23 cellular contexts compared by ENCODE assay signal in the genomic region with DNA sequence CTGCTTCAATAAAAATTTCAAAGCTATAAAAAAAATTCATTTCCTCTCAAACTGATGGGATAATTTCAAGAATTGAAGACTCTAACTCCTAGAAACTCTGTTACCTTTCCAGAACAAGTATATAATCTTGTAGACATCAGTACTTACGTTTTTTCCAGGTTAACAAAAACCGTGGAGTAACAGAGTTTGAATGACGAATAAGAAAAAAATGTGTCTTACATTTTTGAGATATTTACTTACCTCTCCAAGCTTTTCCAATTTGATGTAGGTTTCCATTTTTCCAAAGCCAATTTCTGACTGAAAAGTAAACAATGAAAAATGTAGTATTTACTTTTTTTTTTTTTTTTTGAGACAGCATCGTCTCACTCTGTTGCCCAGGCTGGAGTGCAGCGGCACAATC.
"Had no signal": no experiment of that assay in that cellular context is flagged by ENCODE, and none has a peak within 500 bp of the region (broad histone marks: within the 10 kb centered on the region; RNA-seq: fewer than 3 reads in every experiment).

No MANE protein-coding gene starts in this region.

- ATAC-seq: foreskin keratinocyte; gastroesophageal sphincter; heart left ventricle; left colon; left lobe of liver; left ventricle myocardium superior; lower lobe of right lung; mucosa of descending colon; naive thymus-derived CD8-positive, alpha-beta T cell had no signal

- H3K4me3 ChIP-seq: colonic mucosa, esophagus muscularis mucosa, gastroesophageal sphincter, heart left ventricle, hepatocyte, lower lobe of right lung, mucosa of descending colon had no signal

- H3K36me3 ChIP-seq: colonic mucosa had no signal

- FAIRE-seq: endothelial cell of umbilical vein, kidney had no signal

- DNase-seq: colonic mucosa; cortex of kidney; effector CD4-positive, alpha-beta T cell; effector memory CD4-positive, alpha-beta T cell; foreskin keratinocyte; heart left ventricle; hypothalamus; immature natural killer cell; islet precursor cell; kidney; kidney glomerular epithelial cell; left colon; left ventricle myocardium superior; lower lobe of right lung; mesenchymal stem cell; mucosa of descending colon; naive B cell; naive thymus-derived CD8-positive, alpha-beta T cell had no signal

- H3K4me2 ChIP-seq: hepatocyte had no signal

- H3K9me3 ChIP-seq: colonic mucosa, esophagus muscularis mucosa, gastroesophageal sphincter, heart left ventricle, lower lobe of right lung, mucosa of descending colon had no signal

- H3K4me1 ChIP-seq: colonic mucosa, foreskin keratinocyte, lower lobe of right lung had no signal

- H3K27ac ChIP-seq: colonic mucosa, esophagus muscularis mucosa, foreskin keratinocyte, gastroesophageal sphincter, heart left ventricle, hepatocyte, lower lobe of right lung had no signal

- H3K27me3 ChIP-seq: colonic mucosa, esophagus muscularis mucosa, foreskin keratinocyte, gastroesophageal sphincter, heart left ventricle, hepatocyte had no signal
